9 cellular contexts compared by ENCODE assay signal in the genomic region with DNA sequence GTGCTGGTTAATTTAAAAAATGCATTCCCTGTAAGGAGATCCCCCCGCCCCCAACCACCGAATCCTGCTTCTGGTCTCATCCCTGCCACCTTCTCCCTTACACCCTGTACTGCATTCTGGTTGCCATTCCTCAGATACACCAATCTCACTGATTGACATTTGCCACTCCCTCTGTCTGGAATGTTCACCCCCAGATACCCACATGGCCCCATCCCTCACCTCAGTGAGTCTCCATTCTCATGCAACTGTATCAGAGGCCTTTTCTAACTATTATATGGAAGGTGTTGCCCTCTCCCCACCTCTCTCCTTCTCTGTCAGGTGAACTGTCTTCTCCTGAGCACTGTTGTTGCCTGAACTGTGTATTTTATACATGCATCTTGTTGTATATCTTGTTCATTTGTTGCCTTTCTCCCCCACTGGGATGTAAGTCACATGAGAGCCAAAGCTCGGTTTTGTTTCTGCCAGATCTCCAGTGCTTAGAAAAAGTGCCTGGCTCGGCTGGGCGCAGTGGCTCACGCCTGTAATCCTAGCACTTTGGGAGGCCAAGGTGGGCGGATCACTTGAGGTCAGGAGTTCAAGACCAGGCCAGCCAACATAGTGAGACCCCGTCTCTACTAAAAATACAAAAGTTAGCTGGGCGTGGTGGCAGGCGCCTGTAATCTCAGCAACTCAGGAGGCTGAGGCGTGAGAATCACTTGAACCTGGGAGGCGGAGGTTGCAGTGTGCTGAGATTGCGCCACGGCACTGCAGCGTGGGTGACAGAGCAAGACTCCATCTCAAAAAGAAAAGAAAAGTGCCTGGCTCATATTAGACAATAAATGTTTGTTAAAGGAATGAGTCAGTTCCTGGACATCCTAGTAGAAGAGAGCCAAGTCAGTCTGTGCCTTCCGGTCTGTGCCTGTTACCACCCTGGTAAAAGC.
A peak's percentile ranks its signal among the peaks of the same experiment; 100 is the strongest.
DNase-seq lines count a peak whose midpoint lies in the region; ATAC-seq and TF ChIP-seq lines count a peak whose summit lies in the region.
"Had no signal": no experiment of that assay in that cellular context is flagged by ENCODE, and none has a peak within 500 bp of the region (broad histone marks: within the 10 kb centered on the region; RNA-seq: fewer than 3 reads in every experiment).

No MANE protein-coding gene starts in this region.

- peak; percentile 69 for DNase-seq in AG08395 (ENCODE audit: low spot score)
- DNase-seq in central memory CD8-positive, alpha-beta T cell (ENCODE audit: low spot score in 2 of 2): no peak
- DNase-seq in mesothelial cell of epicardium (ENCODE audit: low spot score in 2 of 2, unreplicated experiment in 2 of 2): no peak
- no peak for DNase-seq in activated CD8-positive, alpha-beta memory T cell treated with anti-CD3 and anti-CD28 coated beads for 24 hours
- DNase-seq in SW480 (ENCODE audit: low spot score): no peak
- no peak for DNase-seq in stimulated activated CD4-positive, alpha-beta T cell treated with anti-CD3 and anti-CD28 coated beads, Interleukin-4, amount 100 ng/mL, for 1 hour
- DNase-seq: NCI-H187 had no signal

- H3K36me3 Mint-ChIP-seq in IgD-negative memory B cell: peaks cover 2% of the 10 kb centered on the region
- H3K36me3 Mint-ChIP-seq in central memory CD8-positive, alpha-beta T cell (ENCODE audit: insufficient read depth): peaks cover 13% of the 10 kb centered on the region
- H3K36me3 Mint-ChIP-seq in mesothelial cell of epicardium: peaks cover 3% of the 10 kb centered on the region

- H3K27me3 Mint-ChIP-seq in IgD-negative memory B cell (no peaks in the 10 kb centered on the region), mesothelial cell of epicardium (ENCODE audit: low read depth) (no peaks in the 10 kb centered on the region)
- no peaks in the 10 kb centered on the region for H3K27me3 Mint-ChIP-seq in central memory CD8-positive, alpha-beta T cell

- ATAC-seq in central memory CD8-positive, alpha-beta T cell (replicated peaks; ENCODE audit: extremely low read depth, poor library complexity, severe bottlenecking): no peak
- no peak for ATAC-seq in GM21381 (IDR thresholded peaks at IDR 0.05; ENCODE audit: unreplicated experiment)

- H3K27ac Mint-ChIP-seq in IgD-negative memory B cell (peak overlapping the region; percentile 33 to 92 (median 39)), mesothelial cell of epicardium (peak overlapping the region; percentile 77)
- no peak overlapping the region for H3K27ac Mint-ChIP-seq in central memory CD8-positive, alpha-beta T cell (ENCODE audit: low read depth)

- peak overlapping the region in 2 of 4 donors; percentile 56 to 61 for H3K4me3 Mint-ChIP-seq in IgD-negative memory B cell
- peak overlapping the region; percentile 46 for H3K4me3 Mint-ChIP-seq in central memory CD8-positive, alpha-beta T cell
- H3K4me3 Mint-ChIP-seq in mesothelial cell of epicardium: no peak overlapping the region

- H3K4me1 Mint-ChIP-seq in IgD-negative memory B cell (peaks cover 59 to 70% (median 67%) of the 10 kb centered on the region in 3 donors), mesothelial cell of epicardium (peaks cover 41% of the 10 kb centered on the region)
- peaks cover 82% of the 10 kb centered on the region for H3K4me1 Mint-ChIP-seq in central memory CD8-positive, alpha-beta T cell

- H3K9me3 Mint-ChIP-seq in IgD-negative memory B cell (no peaks in the 10 kb centered on the region), mesothelial cell of epicardium (no peaks in the 10 kb centered on the region)
- H3K9me3 Mint-ChIP-seq in central memory CD8-positive, alpha-beta T cell: no peaks in the 10 kb centered on the region

- no peak for TF ChIP-seq CTCF in mesothelial cell of epicardium (IDR thresholded peaks at IDR 0.05; ENCODE audit: unreplicated experiment)
